In the genomic region with DNA sequence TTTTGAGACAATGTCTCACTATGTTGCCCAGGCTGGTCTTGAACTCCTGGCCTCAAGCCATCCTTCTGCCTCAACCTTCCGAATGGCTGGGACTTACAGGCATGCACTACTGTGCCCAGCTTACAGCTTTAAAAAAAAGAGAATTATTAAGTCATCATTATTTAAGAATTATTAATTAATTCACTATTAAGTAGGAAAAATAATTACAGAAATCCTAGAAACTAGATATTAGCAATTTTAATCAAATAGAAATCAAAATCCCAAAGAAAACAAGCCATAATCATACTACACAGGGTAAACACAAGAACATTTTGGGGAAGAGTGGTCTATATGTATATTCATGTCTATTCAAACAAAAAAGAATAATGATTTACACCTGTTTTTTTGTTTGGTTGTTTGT, we compare ENCODE assay signal across 21 cellular contexts.
"Had no signal": no experiment of that assay in that cellular context is flagged by ENCODE, and none has a peak within 500 bp of the region (broad histone marks: within the 10 kb centered on the region; RNA-seq: fewer than 3 reads in every experiment).

No MANE protein-coding gene starts in this region.

- H3K27ac Mint-ChIP-seq: memory B cell; natural killer cell; stimulated activated naive B cell treated with anti-CD40 and anti-IgM and Interleukin-4, amounts not matched to agents 10 μg/mL and 1 μg/mL and 100 μg/mL, for 72 hours; stimulated activated naive CD8-positive, alpha-beta T cell treated with anti-CD3 and anti-CD28 coated beads, Interleukin-15, amount 100 ng/mL, for 72 hours had no signal

- H3K4me3 ChIP-seq: esophagus muscularis mucosa, gastrocnemius medialis, heart right ventricle, spleen, thyroid gland, upper lobe of left lung, uterus had no signal

- ATAC-seq: gastrocnemius medialis; heart right ventricle; left lobe of liver; natural killer cell; stimulated activated naive B cell treated with anti-CD40 and anti-IgM and Interleukin-4, amounts not matched to agents 10 μg/mL and 1 μg/mL and 100 μg/mL, for 72 hours; stimulated activated naive CD8-positive, alpha-beta T cell treated with anti-CD3 and anti-CD28 coated beads, Interleukin-15, amount 100 ng/mL, for 72 hours had no signal

- H3K9me3 ChIP-seq: esophagus muscularis mucosa, gastrocnemius medialis, heart right ventricle, thyroid gland, upper lobe of left lung, uterus had no signal

- H3K36me3 Mint-ChIP-seq: memory B cell; mesothelial cell of epicardium; natural killer cell; stimulated activated naive B cell treated with anti-CD40 and anti-IgM and Interleukin-4, amounts not matched to agents 10 μg/mL and 1 μg/mL and 100 μg/mL, for 72 hours had no signal

- H3K9me3 Mint-ChIP-seq: memory B cell; natural killer cell; stimulated activated naive B cell treated with anti-CD40 and anti-IgM and Interleukin-4, amounts not matched to agents 10 μg/mL and 1 μg/mL and 100 μg/mL, for 72 hours; stimulated activated naive CD8-positive, alpha-beta T cell treated with anti-CD3 and anti-CD28 coated beads, Interleukin-15, amount 100 ng/mL, for 72 hours had no signal

- H3K36me3 ChIP-seq: esophagus muscularis mucosa, gastrocnemius medialis, heart right ventricle, spleen, thyroid gland, upper lobe of left lung, uterus had no signal

- H3K27ac ChIP-seq: esophagus muscularis mucosa, gastrocnemius medialis, heart right ventricle, spleen, uterus had no signal

- H3K27me3 ChIP-seq: esophagus muscularis mucosa, gastrocnemius medialis, heart right ventricle, spleen, thyroid gland, upper lobe of left lung, uterus had no signal

- H3K4me1 ChIP-seq: gastrocnemius medialis, uterus had no signal

- H3K27me3 Mint-ChIP-seq: memory B cell; progenitor cell of endocrine pancreas; stimulated activated naive B cell treated with anti-CD40 and anti-IgM and Interleukin-4, amounts not matched to agents 10 μg/mL and 1 μg/mL and 100 μg/mL, for 72 hours; stimulated activated naive CD8-positive, alpha-beta T cell treated with anti-CD3 and anti-CD28 coated beads, Interleukin-15, amount 100 ng/mL, for 72 hours had no signal

- H3K4me3 Mint-ChIP-seq: memory B cell; mesothelial cell of epicardium; natural killer cell; neural crest cell; stimulated activated naive B cell treated with anti-CD40 and anti-IgM and Interleukin-4, amounts not matched to agents 10 μg/mL and 1 μg/mL and 100 μg/mL, for 72 hours; stimulated activated naive CD8-positive, alpha-beta T cell treated with anti-CD3 and anti-CD28 coated beads, Interleukin-15, amount 100 ng/mL, for 72 hours had no signal

- FAIRE-seq: endometrium had no signal

- DNase-seq: effector memory CD4-positive, alpha-beta T cell; gastrocnemius medialis; heart right ventricle; natural killer cell; spleen; stimulated activated CD4-positive, alpha-beta T cell treated with anti-CD3 and anti-CD28 coated beads, Interleukin-15, amount 100 ng/mL, for 24 hours; stimulated activated CD4-positive, alpha-beta T cell treated with anti-CD3 and anti-CD28 coated beads, Interleukin-1b, Interleukin-23, amount 100 ng/mL, for 48 hours; stimulated activated CD4-positive, alpha-beta T cell treated with anti-CD3 and anti-CD28 coated beads, Interleukin-4, amount 100 ng/mL, for 24 hours; stimulated activated naive B cell treated with anti-CD40 and anti-IgM and Interleukin-4, amounts not matched to agents 10 μg/mL and 1 μg/mL and 100 μg/mL, for 72 hours; stimulated activated naive CD8-positive, alpha-beta T cell treated with anti-CD3 and anti-CD28 coated beads, Interleukin-15, amount 100 ng/mL, for 72 hours; substantia nigra; thyroid gland; uterus had no signal
